In the genomic region with DNA sequence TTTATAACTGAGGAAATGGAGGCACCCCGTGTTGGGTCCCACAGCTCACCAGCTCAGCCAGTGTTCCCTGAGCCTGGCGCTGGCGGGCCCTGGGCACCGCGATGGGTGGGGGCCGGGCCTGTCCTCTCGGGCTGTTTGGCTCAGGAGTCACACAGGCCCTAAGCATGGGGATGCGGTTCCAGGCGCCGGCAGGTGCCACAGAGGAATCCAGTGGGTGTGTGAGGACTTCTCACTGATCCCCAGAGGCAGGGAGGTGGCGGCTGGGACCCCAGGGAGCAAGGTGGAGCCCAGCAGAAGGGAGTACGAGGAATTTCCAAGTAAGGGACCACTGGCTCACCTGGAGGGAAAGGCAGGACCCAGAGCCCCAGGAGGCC, we compare ENCODE assay signal across 15 cellular contexts.
"Had no signal": no experiment of that assay in that cellular context is flagged by ENCODE, and none has a peak within 500 bp of the region (broad histone marks: within the 10 kb centered on the region; RNA-seq: fewer than 3 reads in every experiment).

No MANE protein-coding gene starts in this region.

- DNase-seq: activated CD4-positive, CD25-positive, alpha-beta regulatory T cell; activated effector memory CD4-positive, alpha-beta T cell treated with Interleukin-2 at 50 U/mL for 16 hours; central memory CD4-positive, alpha-beta T cell; cortex of kidney; effector memory CD4-positive, alpha-beta T cell; left ventricle myocardium superior; mesendoderm; nephron progenitor cell; ovary; SHP77; stimulated activated CD4-positive, alpha-beta T cell treated with anti-CD3 and anti-CD28 coated beads, Interleukin-15, amount 100 ng/mL, for 24 hours; stimulated activated CD4-positive, alpha-beta T cell treated with anti-CD3 and anti-CD28 coated beads, Interleukin-4, amount 100 ng/mL, for 4 hours; upper lobe of right lung had no signal

- H3K4me3 Mint-ChIP-seq: nephron progenitor cell had no signal

- H3K27ac ChIP-seq: gastroesophageal sphincter, ovary, upper lobe of right lung had no signal

- H3K27me3 ChIP-seq: ovary, upper lobe of right lung had no signal

- H3K27ac Mint-ChIP-seq: nephron progenitor cell had no signal

- H3K4me3 ChIP-seq: gastroesophageal sphincter, ovary, upper lobe of right lung had no signal

- H3K9me3 ChIP-seq: ovary, upper lobe of right lung had no signal

- H3K4me1 ChIP-seq: upper lobe of right lung had no signal

- ATAC-seq: gastroesophageal sphincter, left ventricle myocardium superior, SK-N-SH treated with all-trans-retinoic acid at 6 μM for 48 hours, upper lobe of right lung had no signal
